8 cellular contexts compared by ENCODE assay signal in the genomic region with DNA sequence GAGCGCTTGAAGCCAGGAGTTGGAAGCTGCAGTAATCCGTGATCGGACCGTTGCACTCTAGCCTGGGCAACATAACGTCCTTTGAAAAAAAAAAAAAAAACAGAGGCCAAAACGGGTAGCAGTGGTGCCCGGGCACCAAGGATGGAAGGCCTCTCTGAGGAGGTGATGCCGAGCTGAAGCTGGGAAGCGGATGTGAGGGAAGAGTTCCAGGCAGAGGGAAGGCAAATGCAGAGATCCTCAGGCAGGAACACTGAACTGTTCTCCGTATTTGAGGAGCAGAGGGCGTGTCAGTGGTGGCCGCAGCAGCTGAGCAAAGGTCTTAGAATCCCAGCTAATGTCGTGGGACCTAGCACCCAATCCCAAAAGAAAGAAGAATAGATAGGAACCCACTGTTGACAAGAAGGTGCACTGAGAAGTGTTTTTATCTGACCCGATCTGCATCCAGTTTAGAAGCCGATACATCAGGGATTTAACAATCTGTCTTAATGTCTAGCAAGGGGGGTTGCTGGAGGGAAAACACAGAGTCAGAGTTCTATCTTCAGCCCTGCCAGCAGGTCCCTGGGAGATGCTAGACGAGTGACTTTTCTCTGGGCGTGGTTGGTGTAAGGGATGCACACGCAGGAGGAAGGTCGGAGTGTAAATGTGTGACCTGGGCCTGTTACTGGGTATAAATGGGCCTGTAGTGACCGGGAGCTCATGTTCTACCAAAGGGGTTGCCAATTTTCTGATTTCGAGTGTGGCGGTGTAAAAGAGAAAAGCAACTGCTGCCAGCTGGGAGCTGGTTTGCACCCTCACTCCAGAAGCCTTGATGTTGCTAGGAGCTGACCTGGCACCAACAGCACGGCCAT.
DNase-seq lines count a peak whose midpoint lies in the region; ATAC-seq, FAIRE-seq and TF ChIP-seq lines count a peak whose summit lies in the region.

No MANE protein-coding gene starts in this region.

- no peak for FAIRE-seq in H54 (lab: Jason Lieb, UNC)

- H3K4me3 ChIP-seq in fibroblast of pulmonary artery (replicated peaks; ENCODE audit: low read depth, low read length) = peak overlapping the region; percentile 81

- peaks cover 19% of the 10 kb centered on the region for H3K36me3 Mint-ChIP-seq in nephron progenitor cell (ENCODE audit: low read depth)

- DNase-seq in D341Med (ENCODE audit: low spot score) (peak; percentile 39), SW480 (ENCODE audit: low spot score) (peak; percentile 20), fibroblast of pulmonary artery (ENCODE audit: low read depth) (no peak), nephron progenitor cell (peak; percentile 22), H54 (ENCODE audit: insufficient read length, low spot score) (no peak), NCI-H2196 treated with DMSO at 0.1 percent for 48 hours (lab: John Stamatoyannopoulos, UW; ENCODE audit: unreplicated experiment) (no peak)
- no peak for DNase-seq in activated CD4-positive, alpha-beta T cell treated with anti-CD3 and anti-CD28 coated beads, Interleukin-2, amount 50 U/mL, for 4 hours

- no peaks in the 10 kb centered on the region for H3K27me3 Mint-ChIP-seq in nephron progenitor cell (ENCODE audit: low read depth, poor library complexity)

- TF ChIP-seq CTCF in fibroblast of pulmonary artery (IDR thresholded peaks at IDR 0.05; ENCODE audit: low read length, missing control alignments) (no peak), nephron progenitor cell (IDR thresholded peaks at IDR 0.05) (no peak)

- H3K9me3 Mint-ChIP-seq in nephron progenitor cell = no peaks in the 10 kb centered on the region

- H3K4me1 Mint-ChIP-seq in nephron progenitor cell = peaks cover 37% of the 10 kb centered on the region

- H3K27ac Mint-ChIP-seq in nephron progenitor cell = peak overlapping the region; percentile 99

- peak overlapping the region; percentile 98 for H3K4me3 Mint-ChIP-seq in nephron progenitor cell

- no peak for TF ChIP-seq POLR2A in H54 (IDR thresholded peaks at IDR 0.05; ENCODE audit: low read depth, low read length)

- peak; percentile 7 for ATAC-seq in HG02571 (IDR thresholded peaks at IDR 0.05; ENCODE audit: unreplicated experiment)

Comparison
In these comparisons a context has a peak if more than half of its experiments do, and no peak if none do; other contexts are left out.
1. DNase-seq: peak in D341Med (single experiment), SW480 (single experiment) and nephron progenitor cell (single experiment); none in fibroblast of pulmonary artery (single experiment), H54 (single experiment), NCI-H2196 treated with DMSO at 0.1 percent for 48 hours (single experiment) and activated CD4-positive, alpha-beta T cell treated with anti-CD3 and anti-CD28 coated beads, Interleukin-2, amount 50 U/mL, for 4 hours (0 of 2).